ENCODE assay signal across 20 cellular contexts in genomic region chr5:98095072-98095471, GRCh38.
DNase-seq lines count a peak whose midpoint lies in the region; ATAC-seq and TF ChIP-seq lines count a peak whose summit lies in the region.
"Had no signal": no experiment of that assay in that cellular context is flagged by ENCODE, and none has a peak within 500 bp of the region (broad histone marks: within the 10 kb centered on the region; RNA-seq: fewer than 3 reads in every experiment).

No MANE protein-coding gene starts in this region.

- no peak overlapping the region for H3K4me2 ChIP-seq in MM.1S (ENCODE audit: low read depth, low read length)

- no peaks in the 10 kb centered on the region for H3K79me2 ChIP-seq in MM.1S (ENCODE audit: low read length)

- no peak overlapping the region for H2AFZ ChIP-seq in MM.1S (ENCODE audit: low read length)

- H3K9me3 Mint-ChIP-seq in naive thymus-derived CD4-positive, alpha-beta T cell: peaks cover 0 to 1% (median 0%) of the 10 kb centered on the region in 11 donors
- H3K9me3 Mint-ChIP-seq: CD8-positive, alpha-beta T cell; T-helper 2 cell treated with Interferon-gamma antibody and Interleukin-4, amounts not matched to agents 5 μg/mL and 100 μg/mL, for 36 hours had no signal

- TF ChIP-seq CTCF in MM.1S (IDR thresholded peaks at IDR 0.05; ENCODE audit: low read length): no peak

- no peaks in the 10 kb centered on the region for H3K36me3 ChIP-seq in MM.1S (replicated peaks; ENCODE audit: insufficient read depth, low read length)
- no peaks in the 10 kb centered on the region for H3K36me3 ChIP-seq in naive thymus-derived CD4-positive, alpha-beta T cell (ENCODE audit: control insufficient read depth in 2 of 3, insufficient read depth in 3 of 3, low read length in 3 of 3)
- H3K36me3 ChIP-seq: BE2C, SJCRH30 had no signal

- H4K20me1 ChIP-seq in MM.1S (ENCODE audit: insufficient read depth, low read length): no peaks in the 10 kb centered on the region

- ATAC-seq in GM18520 (IDR thresholded peaks at IDR 0.05; ENCODE audit: unreplicated experiment): peak; percentile 54
- no peak for ATAC-seq in naive thymus-derived CD4-positive, alpha-beta T cell
- ATAC-seq in HG03565 (IDR thresholded peaks at IDR 0.05; ENCODE audit: unreplicated experiment): no peak
- ATAC-seq: CD8-positive, alpha-beta T cell had no signal

- no peaks in the 10 kb centered on the region for H3K27me3 Mint-ChIP-seq in naive thymus-derived CD4-positive, alpha-beta T cell

- POLR2A ChIA-PET in naive thymus-derived CD4-positive, alpha-beta T cell (lab: Charles Lee): no interaction called here

- no peaks in the 10 kb centered on the region for H3K36me3 Mint-ChIP-seq in naive thymus-derived CD4-positive, alpha-beta T cell
- H3K36me3 Mint-ChIP-seq: CD8-positive, alpha-beta T cell had no signal

- no peak overlapping the region for H3K27ac Mint-ChIP-seq in naive thymus-derived CD4-positive, alpha-beta T cell
- H3K27ac Mint-ChIP-seq: CD8-positive, alpha-beta T cell; T-helper 2 cell treated with Interferon-gamma antibody and Interleukin-4, amounts not matched to agents 5 μg/mL and 100 μg/mL, for 36 hours had no signal

- H3K4me3 Mint-ChIP-seq in naive thymus-derived CD4-positive, alpha-beta T cell: no peak overlapping the region
- H3K4me3 Mint-ChIP-seq: CD8-positive, alpha-beta T cell; T-helper 2 cell treated with Interferon-gamma antibody and Interleukin-4, amounts not matched to agents 5 μg/mL and 100 μg/mL, for 36 hours had no signal

- CTCF ChIA-PET in naive thymus-derived CD4-positive, alpha-beta T cell (lab: Charles Lee): no interaction called here

- no peak overlapping the region for H3K9ac ChIP-seq in MM.1S (ENCODE audit: low read length)

- intact Hi-C loops in naive thymus-derived CD4-positive, alpha-beta T cell (cut with micrococcal nuclease): no loop called here

- no peaks in the 10 kb centered on the region for H3K27me3 ChIP-seq in MM.1S (replicated peaks; ENCODE audit: insufficient read depth, low read length)
- H3K27me3 ChIP-seq in naive thymus-derived CD4-positive, alpha-beta T cell (ENCODE audit: control insufficient read depth in 2 of 2, insufficient read depth in 2 of 2, low read length in 2 of 2): no peaks in the 10 kb centered on the region
- H3K27me3 ChIP-seq: BE2C, SJCRH30 had no signal

- no peak overlapping the region for H3K4me3 ChIP-seq in MM.1S (ENCODE audit: low read length)
- no peak overlapping the region for H3K4me3 ChIP-seq in naive thymus-derived CD4-positive, alpha-beta T cell (ENCODE audit: low read length)
- H3K4me3 ChIP-seq: SJCRH30 had no signal

- no peaks in the 10 kb centered on the region for H3K9me3 ChIP-seq in MM.1S (replicated peaks; ENCODE audit: insufficient read depth, low read length)
- H3K9me3 ChIP-seq in naive thymus-derived CD4-positive, alpha-beta T cell (ENCODE audit: control insufficient read depth in 2 of 3, low read length in 3 of 3): no peaks in the 10 kb centered on the region
- H3K9me3 ChIP-seq: SJCRH30 had no signal

- H3K9me2 ChIP-seq in MM.1S (replicated peaks; ENCODE audit: insufficient read depth, low read length): no peaks in the 10 kb centered on the region

- H3K4me1 ChIP-seq in MM.1S (ENCODE audit: low read length): no peaks in the 10 kb centered on the region
- H3K4me1 ChIP-seq in naive thymus-derived CD4-positive, alpha-beta T cell (ENCODE audit: control insufficient read depth in 2 of 2, insufficient read depth in 2 of 2, low read length in 2 of 2): no peaks in the 10 kb centered on the region
- H3K4me1 ChIP-seq: BE2C, SJCRH30 had no signal

- DNase-seq in HCEC 1CT (peak; percentile 45), MM.1S (peak; percentile 19), iris pigment epithelial cell (ENCODE audit: low read depth) (peak; percentile 40), NCI-H82 (lab: John Stamatoyannopoulos, UW) (no peak), NAMALWA (ENCODE audit: low spot score) (no peak)
- no peak for DNase-seq in naive thymus-derived CD4-positive, alpha-beta T cell
- DNase-seq: BE2C; CD8-positive, alpha-beta T cell; DND-41; H7; KBM-7; NCI-H1105 treated with DMSO at 0.1 percent for 48 hours; NCI-H187 treated with DMSO at 0.1 percent for 48 hours; NCI-H2171 treated with DMSO at 0.1 percent for 48 hours; NCI-H510A; SJCRH30; SW 1271 had no signal

- no peak overlapping the region for H3K27ac ChIP-seq in MM.1S (ENCODE audit: low read length)
- H3K27ac ChIP-seq in naive thymus-derived CD4-positive, alpha-beta T cell (ENCODE audit: low read depth, low read length): no peak overlapping the region
- H3K27ac ChIP-seq: SJCRH30 had no signal

- no peaks in the 10 kb centered on the region for H3K4me1 Mint-ChIP-seq in naive thymus-derived CD4-positive, alpha-beta T cell

- H3F3A ChIP-seq in MM.1S (ENCODE audit: insufficient read depth, low read length): no peaks in the 10 kb centered on the region; the same call in 1 of the 2 replicates

Comparison
In these comparisons a context has a peak if more than half of its experiments do, and no peak if none do; other contexts are left out.
1. DNase-seq: peak in HCEC 1CT (single experiment), MM.1S (single experiment) and iris pigment epithelial cell (single experiment); none in naive thymus-derived CD4-positive, alpha-beta T cell (0 of 9), NCI-H82 (single experiment) and NAMALWA (single experiment).